In genomic region chr5:77832166-77832770, GRCh38 we compare ENCODE assay signal across 1 cellular context.
TF ChIP-seq lines count a peak whose summit lies in the region.

No MANE protein-coding gene starts in this region.

TF ChIP-seq in IMR-90, 13 proteins besides CTCF, POLR2A, EP300 and RAD21:
- TF ChIP-seq USF2 (IDR thresholded peaks at IDR 0.05; ENCODE audit: low read depth, low read length), result no peak
- no peak for TF ChIP-seq FOS (IDR thresholded peaks at IDR 0.05; ENCODE audit: low read depth, low read length)
- TF ChIP-seq CEBPB (IDR thresholded peaks at IDR 0.05; ENCODE audit: low read depth, low read length), result no peak
- no peak for TF ChIP-seq ELK1 (IDR thresholded peaks at IDR 0.05; ENCODE audit: borderline replicate concordance, low read depth, low read length)
- no peak for TF ChIP-seq MXI1 (IDR thresholded peaks at IDR 0.05; ENCODE audit: borderline replicate concordance, low read depth, low read length)
- peak; percentile 41 for TF ChIP-seq MAFK (IDR thresholded peaks at IDR 0.05; ENCODE audit: low read depth, low read length)
- no peak for TF ChIP-seq NFE2L2 (IDR thresholded peaks at IDR 0.05; ENCODE audit: low read depth, low read length)
- TF ChIP-seq RFX5 (IDR thresholded peaks at IDR 0.05; ENCODE audit: low read depth, low read length), result no peak
- TF ChIP-seq CHD1 (IDR thresholded peaks at IDR 0.05; ENCODE audit: low read depth, low read length), result no peak
